In genomic region chr2:155266579-155266978, GRCh38 we compare ENCODE assay signal across 1 cellular context.
TF ChIP-seq lines count a peak whose summit lies in the region.

No MANE protein-coding gene starts in this region.

TF ChIP-seq in H1, 55 proteins besides CTCF, POLR2A, EP300 and RAD21 (continued from another document):
- TF ChIP-seq ATF2 (IDR thresholded peaks at IDR 0.05; ENCODE audit: low read length) (no peak), SUZ12 (IDR thresholded peaks at IDR 0.05; ENCODE audit: low read length) (no peak), POU5F1 (IDR thresholded peaks at IDR 0.05; ENCODE audit: low read depth, low read length) (no peak), EZH2 (IDR thresholded peaks at IDR 0.05; ENCODE audit: low read depth, low read length, severe bottlenecking) (no peak), YY1 (IDR thresholded peaks at IDR 0.05; ENCODE audit: low read depth, low read length) (no peak), SP1 (IDR thresholded peaks at IDR 0.05; ENCODE audit: low read depth, low read length) (no peak), CREB1 (IDR thresholded peaks at IDR 0.05) (no peak), MAFK (IDR thresholded peaks at IDR 0.05; ENCODE audit: low read depth, low read length) (no peak), BRCA1 (IDR thresholded peaks at IDR 0.05; ENCODE audit: low read depth, low read length) (no peak), BCL11A (IDR thresholded peaks at IDR 0.05; ENCODE audit: low read depth in 2 of 2, low read length in 2 of 2) (no peak), NRF1 (IDR thresholded peaks at IDR 0.05; ENCODE audit: low read depth, low read length) (no peak)
